ENCODE assay signal across 9 cellular contexts in the genomic region with DNA sequence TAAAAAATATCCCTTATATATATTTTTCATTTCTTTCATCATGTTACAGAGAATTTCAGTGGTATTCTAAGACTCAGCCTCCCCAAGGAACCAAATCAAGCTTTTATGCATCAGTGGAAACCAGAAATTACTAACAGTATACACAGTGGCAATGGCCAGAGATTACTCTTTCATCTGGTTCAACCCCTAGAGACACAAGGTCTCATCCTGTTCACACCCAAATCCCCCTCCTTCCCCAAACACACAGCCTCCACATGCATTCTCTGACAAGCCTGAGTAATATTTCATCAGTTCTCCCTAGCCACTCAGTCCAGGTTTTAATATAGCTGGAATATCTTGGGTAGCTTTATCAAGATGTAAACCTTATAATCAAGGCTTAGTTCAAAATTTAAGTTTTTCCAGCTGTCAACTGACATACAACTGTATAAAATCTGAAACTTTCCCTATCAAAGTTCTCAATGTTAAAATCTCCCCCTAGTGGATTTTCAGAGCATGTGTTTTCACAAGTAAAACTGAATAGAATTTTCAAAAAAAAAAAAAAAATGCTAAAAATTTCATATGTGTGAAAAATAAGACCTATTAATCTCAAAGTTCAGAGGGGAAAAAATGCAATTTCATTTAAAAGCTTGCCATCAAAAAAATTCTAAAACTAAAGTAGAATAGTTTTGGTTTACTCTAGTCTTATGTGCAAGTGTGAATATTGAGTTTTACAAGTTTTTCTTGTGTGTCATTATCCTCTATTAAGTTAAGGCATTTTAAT. TPM values are rescaled to one million over a fixed set of nuclear protein-coding genes. Genes with fewer than 3 reads are reported as not detected.
DNase-seq lines count a peak whose midpoint lies in the region; FAIRE-seq and TF ChIP-seq lines count a peak whose summit lies in the region.
"Had no signal": no experiment of that assay in that cellular context is flagged by ENCODE, and none has a peak within 500 bp of the region (broad histone marks: within the 10 kb centered on the region; RNA-seq: fewer than 3 reads in every experiment).

No MANE protein-coding gene starts in this region.

- no peak overlapping the region for H3K27ac ChIP-seq in neural cell (ENCODE audit: low read length)

- intact Hi-C loops in posterior cingulate gyrus (cut with DNase I): no loop called here

- H3K79me2 ChIP-seq in neural cell (replicated peaks; ENCODE audit: insufficient read depth, low read length): no peaks in the 10 kb centered on the region

- TF ChIP-seq EP300 in neural cell (conservative IDR thresholded peaks at IDR 0.05; ENCODE audit: poor library complexity, severe bottlenecking): no peak

- no peaks in the 10 kb centered on the region for H3K27me3 ChIP-seq in neural cell (ENCODE audit: insufficient read depth, low read depth, low read length)

- no peaks in the 10 kb centered on the region for H3K36me3 ChIP-seq in neural cell (ENCODE audit: insufficient read depth, low read length)

- H3K4me2 ChIP-seq in neural cell (ENCODE audit: low read length): no peak overlapping the region

- peak; percentile 68 for TF ChIP-seq CTCF in neural cell (IDR thresholded peaks at IDR 0.05; ENCODE audit: poor library complexity, severe bottlenecking)

- TF ChIP-seq RAD21 in neural cell (conservative IDR thresholded peaks at IDR 0.05): peak; percentile 60

- H3K4me3 ChIP-seq in neural cell (ENCODE audit: low read length): no peak overlapping the region

- no peaks in the 10 kb centered on the region for H3K9me3 ChIP-seq in neural cell (ENCODE audit: low read length)

- in situ Hi-C loops in Caki2 (cut with HindIII; ENCODE audit: low pct_unique_long_range_greater_than_20kb, low sequenced_read_pairs): no loop called here
- in situ Hi-C loops in KBM-7 (cut with MboI; ENCODE audit: low pct_unique_long_range_greater_than_20kb, low sequenced_read_pairs): no loop called here

- FAIRE-seq in GM19239 (lab: Jason Lieb, UNC): no peak

- no peaks in the 10 kb centered on the region for H3F3A ChIP-seq in neural cell (ENCODE audit: insufficient read depth, low read length, poor library complexity, severe bottlenecking)

- no peak overlapping the region for H3K9ac ChIP-seq in neural cell (ENCODE audit: low read length)

- no peaks in the 10 kb centered on the region for H3K9me2 ChIP-seq in neural cell (ENCODE audit: insufficient read depth, low read length)

- DNase-seq in Caki2 (ENCODE audit: low read depth): peak; percentile 23
- peak; percentile 8 for DNase-seq in KBM-7
- peak; percentile 72 for DNase-seq in dedifferentiated amniotic fluid mesenchymal stem cell (ENCODE audit: extremely low spot score)
- DNase-seq in NCI-H1092 treated with DMSO at 0.1 percent for 48 hours (lab: John Stamatoyannopoulos, UW): no peak
- DNase-seq in GM19239 (ENCODE audit: insufficient read length, low spot score): no peak
- no peak for DNase-seq in middle frontal gyrus (ENCODE audit: extremely low spot score, low spot score)
- DNase-seq in posterior cingulate gyrus: no peak
- DNase-seq: activated naive CD4-positive, alpha-beta T cell treated with anti-CD3 and anti-CD28 coated beads for 36 hours had no signal

- H2AFZ ChIP-seq in neural cell (ENCODE audit: low read depth, low read length): no peak overlapping the region

- H4K20me1 ChIP-seq in neural cell (ENCODE audit: insufficient read depth): no peaks in the 10 kb centered on the region

TF ChIP-seq in neural cell, 6 proteins besides CTCF, POLR2A, EP300 and RAD21:
- TF ChIP-seq MXI1 (conservative IDR thresholded peaks at IDR 0.05; ENCODE audit: poor library complexity, severe bottlenecking) (no peak), SMC3 (conservative IDR thresholded peaks at IDR 0.05; ENCODE audit: poor library complexity) (peak; percentile 71), TAF1 (IDR thresholded peaks at IDR 0.05; ENCODE audit: low read depth) (no peak)

RNA-seq across cellular contexts. Expression of a gene that starts 10.5 kb away (rescaled TPM):
- 0.03 and 1.2 TPM in 2 replicates for total RNA-seq in Caki2 (2014; rRNA removed; shearing (Covaris generic); ENCODE audit: low replicate concordance)
- 2.1 and 2.4 TPM in 2 replicates for polyA plus RNA-seq in neural cell
- 2.9 TPM in 2 replicates for polyA minus RNA-seq in neural cell
- total RNA-seq: activated naive CD4-positive, alpha-beta T cell treated with anti-CD3 and anti-CD28 coated beads for 36 hours had no signal

RNA-seq across cellular contexts. Expression of a gene that starts 58.7 kb away (rescaled TPM):
- not detected in 2 replicates for total RNA-seq in Caki2 (2014; rRNA removed; shearing (Covaris generic); ENCODE audit: low replicate concordance)
- polyA plus RNA-seq in neural cell: 0.12 TPM in 1 of 2 replicates, not detected in the other
- polyA minus RNA-seq in neural cell: 0.35 TPM in 1 of 2 replicates, not detected in the other
- total RNA-seq: activated naive CD4-positive, alpha-beta T cell treated with anti-CD3 and anti-CD28 coated beads for 36 hours had no signal

Comparison
In these comparisons a context has a peak if more than half of its experiments do, and no peak if none do; other contexts are left out.
1. DNase-seq: peak in Caki2 (single experiment), KBM-7 (single experiment) and dedifferentiated amniotic fluid mesenchymal stem cell (single experiment); none in NCI-H1092 treated with DMSO at 0.1 percent for 48 hours (single experiment), GM19239 (single experiment), middle frontal gyrus (single experiment) and posterior cingulate gyrus (0 of 10).